ENCODE assay signal across 9 cellular contexts in the genomic region with DNA sequence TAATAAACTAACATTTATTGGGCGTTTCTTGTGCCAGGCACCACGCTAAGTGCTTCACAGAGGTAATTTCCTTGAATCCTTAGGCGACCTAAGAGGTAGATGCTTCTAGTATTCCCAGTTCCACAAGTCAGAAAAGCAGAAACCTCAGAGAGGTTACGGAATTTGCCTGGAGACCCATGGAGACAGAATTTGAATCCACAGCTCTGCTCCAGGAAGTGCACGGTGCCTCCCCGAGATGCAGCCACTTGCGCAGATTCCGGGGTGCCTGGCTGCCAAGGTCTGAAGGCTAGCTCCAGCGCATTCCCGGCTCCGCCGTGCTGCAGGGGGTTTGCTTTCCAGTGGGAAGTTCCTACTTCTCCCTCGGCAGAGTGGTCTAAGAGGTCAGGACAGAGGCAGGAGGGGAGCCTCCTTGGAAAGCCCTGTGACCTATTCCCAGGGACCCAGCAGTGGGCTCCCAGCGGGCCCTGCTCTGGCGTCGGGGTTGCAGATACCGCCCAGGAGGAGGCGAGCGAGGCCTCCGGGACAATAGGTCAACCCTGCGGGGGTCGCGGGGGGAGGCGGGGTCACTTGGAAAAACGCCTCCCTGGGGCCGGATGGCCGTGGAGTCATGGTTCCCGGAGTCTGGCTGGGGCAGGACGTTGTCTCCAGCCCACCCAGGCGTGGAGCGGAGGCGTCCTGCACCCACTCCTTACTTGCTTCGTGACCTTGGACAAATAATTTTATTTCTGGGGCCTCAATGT. TPM values are rescaled to one million over a fixed set of nuclear protein-coding genes. Genes with fewer than 3 reads are reported as not detected.
DNase-seq lines count a peak whose midpoint lies in the region; ATAC-seq and TF ChIP-seq lines count a peak whose summit lies in the region.
"Had no signal": no experiment of that assay in that cellular context is flagged by ENCODE, and none has a peak within 500 bp of the region (broad histone marks: within the 10 kb centered on the region; RNA-seq: fewer than 3 reads in every experiment).

No MANE protein-coding gene starts in this region.

- DNase-seq in Peyer's patch: peak in 1 of 3 donors; percentile 57
- DNase-seq in iPS DF 6.9 (ENCODE audit: low read depth, low spot score): no peak
- peak; percentile 70 for DNase-seq in osteoblast (ENCODE audit: insufficient read length, low spot score, missing footprints)
- no peak for DNase-seq in occipital lobe (lab: John Stamatoyannopoulos, UW)
- DNase-seq in HAP-1 (ENCODE audit: low spot score in 2 of 2): no peak
- DNase-seq: aorta had no signal

- in situ Hi-C loops in HAP-1 (cut with MboI; ENCODE audit: low sequenced_read_pairs): no loop called here

- H3K9me3 ChIP-seq in ES-I3 (ENCODE audit: control insufficient read depth, insufficient read depth, low read length) (no peaks in the 10 kb centered on the region), Peyer's patch (peaks cover 0 to 4% (median 0%) of the 10 kb centered on the region in 4 donors), iPS DF 6.9 (ENCODE audit: control insufficient read depth, insufficient read depth, low read length) (no peaks in the 10 kb centered on the region), osteoblast (ENCODE audit: low read depth, low read length) (no peaks in the 10 kb centered on the region), HAP-1 (no peaks in the 10 kb centered on the region)

- H3K4me3 ChIP-seq in Peyer's patch (peak overlapping the region; percentile 5 to 40 (median 10)), iPS DF 6.9 (ENCODE audit: low read length) (peak overlapping the region; percentile 37; the same call in 1 of the 2 replicates), osteoblast (ENCODE audit: insufficient read depth, low read length) (no peak overlapping the region), HAP-1 (no peak overlapping the region)

- no peak overlapping the region for H2AFZ ChIP-seq in osteoblast (ENCODE audit: low read length)

- no peak overlapping the region for H3K4me2 ChIP-seq in osteoblast (ENCODE audit: insufficient read depth, low read length)

- TF ChIP-seq POLR2A in Peyer's patch (IDR thresholded peaks at IDR 0.05): no peak

- WGBS in iPS DF 6.9 (ENCODE audit: insufficient coverage, insufficient read length): no CpG with 5 or more reads among the region's 33 CpGs

- H4K20me1 ChIP-seq in osteoblast (ENCODE audit: insufficient read depth, low read length): no peaks in the 10 kb centered on the region

- H3K27ac ChIP-seq in Peyer's patch (peak overlapping the region; percentile 52 to 92 (median 72)), iPS DF 6.9 (ENCODE audit: low read length) (no peak overlapping the region), osteoblast (ENCODE audit: low read depth, low read length) (no peak overlapping the region)

- H3K36me3 ChIP-seq in ES-I3 (ENCODE audit: insufficient read depth, low read length) (no peaks in the 10 kb centered on the region), Peyer's patch (no peaks in the 10 kb centered on the region), iPS DF 6.9 (ENCODE audit: control insufficient read depth, insufficient read depth, low read length) (no peaks in the 10 kb centered on the region), osteoblast (ENCODE audit: insufficient read depth, low read length) (no peaks in the 10 kb centered on the region), HAP-1 (replicated peaks) (no peaks in the 10 kb centered on the region)

- peak in 2 of 6 experiments; percentile 5 to 12 for TF ChIP-seq CTCF in Peyer's patch (IDR thresholded peaks at IDR 0.05)
- TF ChIP-seq CTCF in osteoblast (IDR thresholded peaks at IDR 0.05; ENCODE audit: extremely low read depth, low read depth, low read length): no peak

- peak overlapping the region; percentile 81; the same call in 1 of the 2 replicates for H3K9ac ChIP-seq in ES-I3 (ENCODE audit: low read depth, low read length)

- H3K27me3 ChIP-seq in Peyer's patch (peaks cover 0 to 5% of the 10 kb centered on the region in 2 donors), iPS DF 6.9 (ENCODE audit: control insufficient read depth, insufficient read depth, low read length) (peaks cover 90% of the 10 kb centered on the region), osteoblast (ENCODE audit: insufficient read depth, low read length) (peaks cover 90% of the 10 kb centered on the region), HAP-1 (ENCODE audit: low read depth) (no peaks in the 10 kb centered on the region)

- no peaks in the 10 kb centered on the region for H3K79me2 ChIP-seq in osteoblast (ENCODE audit: insufficient read depth, low read length)

- H3K4me1 ChIP-seq in ES-I3 (ENCODE audit: insufficient read depth, low read length) (peaks cover 20% of the 10 kb centered on the region; the same call in 1 of the 2 replicates), Peyer's patch (peaks cover 0 to 60% (median 0%) of the 10 kb centered on the region in 4 donors), iPS DF 6.9 (ENCODE audit: control insufficient read depth, insufficient read depth, low read length) (peaks cover 8% of the 10 kb centered on the region), osteoblast (ENCODE audit: insufficient read depth, low read length) (no peaks in the 10 kb centered on the region), HAP-1 (peaks cover 39% of the 10 kb centered on the region)

- ATAC-seq in HG02973 (IDR thresholded peaks at IDR 0.05; ENCODE audit: unreplicated experiment): no peak

RNA-seq across cellular contexts. Expression of a gene that starts 10.1 kb away (rescaled TPM):
- 10 to 100 TPM in 2 of 4 donors, 1 to 10 TPM in 2; 4.9 to 19.0 (median 8.7) TPM for total RNA-seq in Peyer's patch
- total RNA-seq in osteoblast: not detected in 2 replicates
- total RNA-seq in occipital lobe: not detected
- total RNA-seq: myocyte had no signal

Comparison
In these comparisons a context has a peak if more than half of its experiments do, and no peak if none do; other contexts are left out.
1. H3K27ac ChIP-seq: peak in Peyer's patch (4 of 4); none in iPS DF 6.9 (single experiment) and osteoblast (single experiment).
2. H3K4me3 ChIP-seq: peak in Peyer's patch (4 of 4) and iPS DF 6.9 (single experiment); none in osteoblast (single experiment) and HAP-1 (single experiment).